Comparison of ENCODE assay signal across 7 cellular contexts in genomic region chr10:87341546-87342145, GRCh38. TPM values are rescaled to one million over a fixed set of nuclear protein-coding genes. Genes with fewer than 3 reads are reported as not detected.
A peak's percentile ranks its signal among the peaks of the same experiment; 100 is the strongest.
DNase-seq lines count a peak whose midpoint lies in the region; ATAC-seq and TF ChIP-seq lines count a peak whose summit lies in the region.
"Not testable (repeated sequence)": the region's sequence is repeated elsewhere in the genome, so short reads cannot be mapped to it uniquely, and the experiment has no call there.

No MANE protein-coding gene starts in this region.

- H3K9me3 Mint-ChIP-seq in IgD-negative memory B cell; activated CD8-positive, alpha-beta T cell treated with anti-CD3 and anti-CD28 coated beads for 36 hours: not testable (repeated sequence)

- not testable (repeated sequence) for DNase-seq in activated CD8-positive, alpha-beta T cell treated with anti-CD3 and anti-CD28 coated beads for 36 hours; retinal pigment epithelial cell (ENCODE audit: low read depth)
- peak; percentile 22 to 26 for DNase-seq in left colon

- peak overlapping the region; percentile 84 to 99 (median 95) for H3K4me3 Mint-ChIP-seq in IgD-negative memory B cell
- peak overlapping the region; percentile 84 for H3K4me3 Mint-ChIP-seq in activated CD8-positive, alpha-beta T cell treated with anti-CD3 and anti-CD28 coated beads for 36 hours

- POLR2A ChIA-PET in activated CD8-positive, alpha-beta T cell treated with anti-CD3 and anti-CD28 coated beads for 36 hours (lab: Charles Lee) = not testable (repeated sequence)

- H3K9me3 ChIP-seq in ectodermal cell (ENCODE audit: control insufficient read depth, low read length) = not testable (repeated sequence)

- H3K27me3 Mint-ChIP-seq in IgD-negative memory B cell; activated CD8-positive, alpha-beta T cell treated with anti-CD3 and anti-CD28 coated beads for 36 hours: not testable (repeated sequence)

- not testable (repeated sequence) for H3K4me1 ChIP-seq in ectodermal cell (ENCODE audit: control insufficient read depth, insufficient read depth, low read length)

- H3K4me3 ChIP-seq in ectodermal cell (ENCODE audit: insufficient read depth, low read depth, low read length) = peak overlapping the region; percentile 58
- peak overlapping the region; percentile 49 for H3K4me3 ChIP-seq in retinal pigment epithelial cell (ENCODE audit: low read length)

- TF ChIP-seq CTCF in activated CD8-positive, alpha-beta T cell treated with anti-CD3 and anti-CD28 coated beads for 36 hours (IDR thresholded peaks at IDR 0.05); retinal pigment epithelial cell (conservative IDR thresholded peaks at IDR 0.05; ENCODE audit: low read depth, low read length): not testable (repeated sequence)

- H3K4me1 Mint-ChIP-seq in IgD-negative memory B cell = peaks cover 6 to 11% (median 11%) of the 10 kb centered on the region in 3 donors
- peaks cover 25% of the 10 kb centered on the region for H3K4me1 Mint-ChIP-seq in activated CD8-positive, alpha-beta T cell treated with anti-CD3 and anti-CD28 coated beads for 36 hours (ENCODE audit: low read depth)

- intact Hi-C loops in activated CD8-positive, alpha-beta T cell treated with anti-CD3 and anti-CD28 coated beads for 36 hours (cut with micrococcal nuclease); left colon (cut with DNase I, micrococcal nuclease): not testable (repeated sequence)

- CTCF ChIA-PET in activated CD8-positive, alpha-beta T cell treated with anti-CD3 and anti-CD28 coated beads for 36 hours (lab: Charles Lee) = not testable (repeated sequence)

- peak; percentile 16 for ATAC-seq in GM18907 (IDR thresholded peaks at IDR 0.05; ENCODE audit: unreplicated experiment)
- peak; percentile 16 for ATAC-seq in HG02759 (IDR thresholded peaks at IDR 0.05; ENCODE audit: unreplicated experiment)
- peak; percentile 8 for ATAC-seq in activated CD8-positive, alpha-beta T cell treated with anti-CD3 and anti-CD28 coated beads for 36 hours
- peak; percentile 12 for ATAC-seq in left colon

- peak overlapping the region; percentile 92 for H3K27ac ChIP-seq in ectodermal cell (ENCODE audit: insufficient read depth, low read depth, low read length, poor library complexity, severe bottlenecking)

- 0% methylated on average over 4 to 5 of the region's 54 CpGs for WGBS in ectodermal cell, 2 experiments

- not testable (repeated sequence) for H3K36me3 Mint-ChIP-seq in IgD-negative memory B cell; activated CD8-positive, alpha-beta T cell treated with anti-CD3 and anti-CD28 coated beads for 36 hours (ENCODE audit: low read depth)

- not testable (repeated sequence) for H3K36me3 ChIP-seq in ectodermal cell (ENCODE audit: control insufficient read depth, insufficient read depth, low read length)

- H3K27ac Mint-ChIP-seq in IgD-negative memory B cell = peak overlapping the region in 1 of 3 donors; percentile 91
- peak overlapping the region; percentile 78 for H3K27ac Mint-ChIP-seq in activated CD8-positive, alpha-beta T cell treated with anti-CD3 and anti-CD28 coated beads for 36 hours

- not testable (repeated sequence) for H3K27me3 ChIP-seq in ectodermal cell (ENCODE audit: control insufficient read depth, insufficient read depth, low read length, poor library complexity, severe bottlenecking)

RNA-seq across cellular contexts. Expression of gene NUTM2D, which starts 15.9 kb away (rescaled TPM):
- polyA plus RNA-seq in IgD-negative memory B cell = 0.19 TPM
- 1 to 10 TPM in 1 of 2 experiments, under 1 TPM in 1; 0.74 to 1.1 TPM for total RNA-seq in activated CD8-positive, alpha-beta T cell treated with anti-CD3 and anti-CD28 coated beads for 36 hours
- 5.6 TPM for polyA plus RNA-seq in ectodermal cell (2013, experiment 1 of 4)
- 8.1 TPM for polyA plus RNA-seq in ectodermal cell (2013, experiment 2 of 4)
- polyA plus RNA-seq in ectodermal cell (2013, experiment 3 of 4) = 4.2 TPM
- polyA plus RNA-seq in ectodermal cell (2013, experiment 4 of 4) = 4.5 TPM
- 1 to 10 TPM; 5.1 to 7.1 TPM for total RNA-seq in left colon
